1 cellular context compared by ENCODE assay signal in genomic region chr7:140317597-140317996, GRCh38.
TF ChIP-seq lines count a peak whose summit lies in the region.

No MANE protein-coding gene starts in this region.

TF ChIP-seq in K562, 482 proteins besides CTCF, POLR2A, EP300 and RAD21 (continued from another document):
- no peak for TF ChIP-seq MAFF (IDR thresholded peaks at IDR 0.05; ENCODE audit: low read length)
- 0 out of 2 replicates have a peak, but pooled peaks have one; percentile 19 for TF ChIP-seq NBN (IDR thresholded peaks at IDR 0.05; ENCODE audit: low read depth)
- TF ChIP-seq PHB2 (IDR thresholded peaks at IDR 0.05; ENCODE audit: low read depth): peak; percentile 26; the same call in 1 of the 2 replicates
- TF ChIP-seq TCF3 (CRISPR knock-in tag; IDR thresholded peaks at IDR 0.05): peak; percentile 88
- peak in 1 of 2 experiments; percentile 60; a peak in 1 of 4 replicates for TF ChIP-seq ETV6 (IDR thresholded peaks at IDR 0.05; ENCODE audit: borderline replicate concordance in 1 of 2, low read depth in 2 of 2, low read length in 1 of 2)
- no peak for TF ChIP-seq ETV6 (CRISPR knock-in tag; IDR thresholded peaks at IDR 0.05; ENCODE audit: borderline replicate concordance)
- no peak for TF ChIP-seq KLF10 (CRISPR knock-in tag; IDR thresholded peaks at IDR 0.05)
- TF ChIP-seq THRAP3 (IDR thresholded peaks at IDR 0.05; ENCODE audit: borderline replicate concordance): no peak
- no peak for TF ChIP-seq KAT8 (IDR thresholded peaks at IDR 0.05; ENCODE audit: low read depth)
- peak; percentile 64 for TF ChIP-seq SOX6 (IDR thresholded peaks at IDR 0.05)
- no peak for TF ChIP-seq HDGF (IDR thresholded peaks at IDR 0.05)
- TF ChIP-seq CBX2 (IDR thresholded peaks at IDR 0.05; ENCODE audit: insufficient read depth, low read length, poor library complexity, severe bottlenecking): no peak
- TF ChIP-seq NRF1 (conservative IDR thresholded peaks at IDR 0.05 in 1 of 2, IDR thresholded peaks at IDR 0.05 in 1 of 2): 0 out of 4 replicates have a peak, but pooled peaks of 1 of the 2 experiments have one; percentile 15
- no peak for TF ChIP-seq RFX1 (IDR thresholded peaks at IDR 0.05)
- TF ChIP-seq HES1 (IDR thresholded peaks at IDR 0.05; ENCODE audit: low read depth): peak; percentile 71
- TF ChIP-seq ZNF586 (CRISPR knock-in tag; conservative IDR thresholded peaks at IDR 0.05): no peak
- TF ChIP-seq TRIM24 (IDR thresholded peaks at IDR 0.05): peak; percentile 55 to 58; a peak in 2 of 4 replicates
- TF ChIP-seq ARID1B (IDR thresholded peaks at IDR 0.05): peak; percentile 81
- TF ChIP-seq FOS (IDR thresholded peaks at IDR 0.05; ENCODE audit: extremely low read depth, insufficient read length): no peak
- no peak for TF ChIP-seq BRCA1 (IDR thresholded peaks at IDR 0.05)
- TF ChIP-seq BRCA1 (CRISPR knock-in tag; IDR thresholded peaks at IDR 0.05): no peak
- peak; percentile 28 for TF ChIP-seq DACH1 (IDR thresholded peaks at IDR 0.05; ENCODE audit: partially characterized antibody)
- TF ChIP-seq ZNF561 (CRISPR knock-in tag; conservative IDR thresholded peaks at IDR 0.05): no peak
- TF ChIP-seq GABPB1 (CRISPR knock-in tag; IDR thresholded peaks at IDR 0.05): 0 out of 2 replicates have a peak, but pooled peaks have one; percentile 29
- TF ChIP-seq SIX5 (IDR thresholded peaks at IDR 0.05; ENCODE audit: borderline replicate concordance in 1 of 2, insufficient read depth in 1 of 2, low read depth in 1 of 2, low read length in 2 of 2): no peak
- TF ChIP-seq MTA2 (IDR thresholded peaks at IDR 0.05; ENCODE audit: low read depth): peak; percentile 38; the same call in 1 of the 2 replicates
- TF ChIP-seq KDM1A (IDR thresholded peaks at IDR 0.05): peak; percentile 93 to 95
- TF ChIP-seq GATA2 (CRISPR knock-in tag; IDR thresholded peaks at IDR 0.05): peak; percentile 69; the same call in 1 of the 2 replicates
- TF ChIP-seq NCOR1 (IDR thresholded peaks at IDR 0.05): peak; percentile 68
- peak; percentile 57 for TF ChIP-seq CREM (IDR thresholded peaks at IDR 0.05; ENCODE audit: low read depth)
- no peak for TF ChIP-seq NFATC3 (IDR thresholded peaks at IDR 0.05)
- peak; percentile 79 for TF ChIP-seq POLR2AphosphoS5 (IDR thresholded peaks at IDR 0.05; ENCODE audit: control insufficient read depth, insufficient read depth, low read depth, low read length)
- TF ChIP-seq ZNF639 (CRISPR knock-in tag; conservative IDR thresholded peaks at IDR 0.05 in 1 of 2, IDR thresholded peaks at IDR 0.05 in 1 of 2): no peak
- TF ChIP-seq ELF2 (CRISPR knock-in tag; IDR thresholded peaks at IDR 0.05): no peak
- TF ChIP-seq MLLT1 (IDR thresholded peaks at IDR 0.05): no peak
- no peak for TF ChIP-seq ZNF280B (CRISPR knock-in tag; IDR thresholded peaks at IDR 0.05)
- no peak for TF ChIP-seq RBM22 (IDR thresholded peaks at IDR 0.05; ENCODE audit: low read depth, low read length, poor library complexity, severe bottlenecking)
- peak; percentile 40; the same call in 1 of the 2 replicates for TF ChIP-seq ESRRA (IDR thresholded peaks at IDR 0.05; ENCODE audit: borderline replicate concordance, low read depth)
- TF ChIP-seq NFRKB (IDR thresholded peaks at IDR 0.05; ENCODE audit: low read depth): no peak
- TF ChIP-seq CBX3 (IDR thresholded peaks at IDR 0.05; ENCODE audit: borderline replicate concordance in 1 of 2, low read length in 2 of 2): no peak; a peak in 1 of 3 replicates
- no peak for TF ChIP-seq ZFP91 (CRISPR knock-in tag; IDR thresholded peaks at IDR 0.05)
- no peak for TF ChIP-seq ZNF398 (CRISPR knock-in tag; IDR thresholded peaks at IDR 0.05)
- no peak for TF ChIP-seq HDAC3 (IDR thresholded peaks at IDR 0.05; ENCODE audit: borderline replicate concordance, partially characterized antibody)
- peak; percentile 76 for TF ChIP-seq NFIC (IDR thresholded peaks at IDR 0.05)
- TF ChIP-seq HDAC2 (IDR thresholded peaks at IDR 0.05): peak; percentile 62
- TF ChIP-seq MAZ (CRISPR knock-in tag; conservative IDR thresholded peaks at IDR 0.05 in 1 of 2, IDR thresholded peaks at IDR 0.05 in 1 of 2): 0 out of 4 replicates have a peak, but pooled peaks of 1 of the 2 experiments have one; percentile 29
- TF ChIP-seq ZNF324 (CRISPR knock-in tag; IDR thresholded peaks at IDR 0.05): no peak
- peak; percentile 13; the same call in 1 of the 2 replicates for TF ChIP-seq CREB1 (IDR thresholded peaks at IDR 0.05)
- no peak for TF ChIP-seq CREB1 (CRISPR knock-in tag; IDR thresholded peaks at IDR 0.05)
- TF ChIP-seq MYBL2 (IDR thresholded peaks at IDR 0.05; ENCODE audit: low read depth): no peak
- no peak for TF ChIP-seq MYBL2 (CRISPR knock-in tag; IDR thresholded peaks at IDR 0.05; ENCODE audit: borderline replicate concordance)
- peak; percentile 79 to 92; a peak in 3 of 4 replicates for TF ChIP-seq RCOR1 (IDR thresholded peaks at IDR 0.05; ENCODE audit: borderline replicate concordance in 1 of 2, low read depth in 2 of 2, low read length in 2 of 2)
- TF ChIP-seq KLF16 (IDR thresholded peaks at IDR 0.05): peak; percentile 77
- TF ChIP-seq CBFA2T2 (conservative IDR thresholded peaks at IDR 0.05): peak; percentile 87
- no peak for TF ChIP-seq ZNF76 (CRISPR knock-in tag; IDR thresholded peaks at IDR 0.05; ENCODE audit: borderline replicate concordance)
- no peak for TF ChIP-seq RUNX1 (IDR thresholded peaks at IDR 0.05; ENCODE audit: low read depth)
- TF ChIP-seq NCOA6 (IDR thresholded peaks at IDR 0.05): no peak
TF ChIP-seq in K562: peak in this region for 55.
